8 cellular contexts compared by ENCODE assay signal in genomic region chr12:40105515-40106201, GRCh38. TPM values are rescaled to one million over a fixed set of nuclear protein-coding genes. Genes with fewer than 3 reads are reported as not detected.
DNase-seq lines count a peak whose midpoint lies in the region; ATAC-seq, FAIRE-seq and TF ChIP-seq lines count a peak whose summit lies in the region.

SLC2A13 (minus strand) TSS chr12:40106081; CDS start chr12:40105808, 273 bp downstream.

- TF ChIP-seq CTCF in pancreas (IDR thresholded peaks at IDR 0.05) (no peak), thyroid gland (IDR thresholded peaks at IDR 0.05) (no peak)

- H3K27ac ChIP-seq in pancreas (peak within 1 kb of the TSS; percentile 77 to 86 (median 82)), thyroid gland (peak within 1 kb of the TSS; percentile 29 to 70 (median 66))

- H3K9me3 ChIP-seq in pancreas (no peaks in the 10 kb centered on the region), thyroid gland (no peaks in the 10 kb centered on the region)

- H3K27ac Mint-ChIP-seq in activated naive CD4-positive, alpha-beta T cell treated with anti-CD3 and anti-CD28 coated beads, Interleukin-2, amount 50 U/mL, for 24 hours, result peak within 1 kb of the TSS; percentile 76

- DNase-seq in G401 (ENCODE audit: low spot score) (peak; percentile 80), SK-N-DZ (ENCODE audit: low spot score) (peak; percentile 57), Right ventricle myocardium inferior (ENCODE audit: missing footprints) (peak; percentile 89), pancreas (peak; percentile 68 to 93 (median 82)), thyroid gland (peak; percentile 64 to 68)

- no peaks in the 10 kb centered on the region for H3K36me3 ChIP-seq in pancreas
- no peaks in the 10 kb centered on the region for H3K36me3 ChIP-seq in thyroid gland

- WGBS in pancreas, 2 donors, result 0 to 1% methylated on average over 50 to 97 of the region's 97 CpGs
- 0 to 3% methylated on average over 4 to 21 of the region's 97 CpGs for WGBS in thyroid gland, 2 donors

- ATAC-seq in GM21723 (IDR thresholded peaks at IDR 0.05; ENCODE audit: unreplicated experiment) (peak; percentile 84), Right ventricle myocardium inferior (peak; percentile 98), pancreas (peak; percentile 93 to 96 (median 96))

- in situ Hi-C loops in G401 (cut with HindIII; ENCODE audit: low sequenced_read_pairs), result no loop called here

- H3K4me3 Mint-ChIP-seq in activated naive CD4-positive, alpha-beta T cell treated with anti-CD3 and anti-CD28 coated beads, Interleukin-2, amount 50 U/mL, for 24 hours, result peak within 1 kb of the TSS; percentile 86

- no peaks in the 10 kb centered on the region for H3K36me3 Mint-ChIP-seq in activated naive CD4-positive, alpha-beta T cell treated with anti-CD3 and anti-CD28 coated beads, Interleukin-2, amount 50 U/mL, for 24 hours

- H3K27me3 ChIP-seq in pancreas, result no peaks in the 10 kb centered on the region
- H3K27me3 ChIP-seq in thyroid gland, result no peaks in the 10 kb centered on the region

- TF ChIP-seq EP300 in Ishikawa (IDR thresholded peaks at IDR 0.05; ENCODE audit: borderline replicate concordance), result no peak; the same call in 1 of the 2 replicates

- intact Hi-C loops in Right ventricle myocardium inferior (cut with DNase I), result loop anchor here (2.0 to 5.0 kb wide), 3 partner anchors 53 to 341 kb away; no protein-coding TSS in a partner anchor
- intact Hi-C loops in pancreas (cut with DNase I), result loop anchor here in 2 of 3 donors (10.0 kb wide), 2 partner anchors 71 to 91 kb away; no protein-coding TSS in a partner anchor
- intact Hi-C loops in thyroid gland (cut with DNase I), result loop anchor here (5.0 to 10.0 kb wide), 2 partner anchors 93 to 341 kb away; no protein-coding TSS in a partner anchor

- no peak for FAIRE-seq in pancreas (lab: Jason Lieb, UNC)

- TF ChIP-seq RAD21 in Ishikawa (IDR thresholded peaks at IDR 0.05; ENCODE audit: low read depth), result no peak

- H3K4me1 Mint-ChIP-seq in activated naive CD4-positive, alpha-beta T cell treated with anti-CD3 and anti-CD28 coated beads, Interleukin-2, amount 50 U/mL, for 24 hours, result peaks cover 28% of the 10 kb centered on the region

- peaks cover 10 to 30% (median 11%) of the 10 kb centered on the region in 3 donors for H3K4me1 ChIP-seq in pancreas
- peaks cover 4 to 8% of the 10 kb centered on the region in 2 donors for H3K4me1 ChIP-seq in thyroid gland

- no peaks in the 10 kb centered on the region for H3K9me3 Mint-ChIP-seq in activated naive CD4-positive, alpha-beta T cell treated with anti-CD3 and anti-CD28 coated beads, Interleukin-2, amount 50 U/mL, for 24 hours

- H3K4me3 ChIP-seq in pancreas (peak within 1 kb of the TSS; percentile 93 to 100 (median 98)), thyroid gland (replicated peaks in 1 of 3) (peak within 1 kb of the TSS; percentile 66 to 79 (median 78))

- H3K27me3 Mint-ChIP-seq in activated naive CD4-positive, alpha-beta T cell treated with anti-CD3 and anti-CD28 coated beads, Interleukin-2, amount 50 U/mL, for 24 hours, result peaks cover 2% of the 10 kb centered on the region

- peak in 1 of 2 donors; percentile 73 for TF ChIP-seq POLR2A in thyroid gland (IDR thresholded peaks at IDR 0.05)

TF ChIP-seq in Ishikawa, 13 proteins besides CTCF, POLR2A, EP300 and RAD21:
- 0 out of 2 replicates have a peak, but pooled peaks have one; percentile 75 for TF ChIP-seq ZBTB7A (IDR thresholded peaks at IDR 0.05; ENCODE audit: low read depth)
- TF ChIP-seq FOXM1 (IDR thresholded peaks at IDR 0.05; ENCODE audit: borderline replicate concordance, low read depth), result no peak
- peak; percentile 52 for TF ChIP-seq MAX (IDR thresholded peaks at IDR 0.05)
- peak; percentile 60 for TF ChIP-seq TAF1 (IDR thresholded peaks at IDR 0.05; ENCODE audit: low read depth)
- TF ChIP-seq CREB1 (IDR thresholded peaks at IDR 0.05; ENCODE audit: low read depth), result no peak
- TF ChIP-seq TEAD4 (IDR thresholded peaks at IDR 0.05), result no peak
- TF ChIP-seq TCF12 (IDR thresholded peaks at IDR 0.05; ENCODE audit: low read depth), result peak; percentile 15; the same call in 1 of the 2 replicates
- no peak for TF ChIP-seq CEBPB (IDR thresholded peaks at IDR 0.05)
- no peak for TF ChIP-seq YY1 (IDR thresholded peaks at IDR 0.05; ENCODE audit: low read depth)
- TF ChIP-seq EGR1 (IDR thresholded peaks at IDR 0.05), result no peak
- TF ChIP-seq REST (IDR thresholded peaks at IDR 0.05; ENCODE audit: low read depth), result no peak
- TF ChIP-seq USF1 (IDR thresholded peaks at IDR 0.05), result peak; percentile 91
- no peak for TF ChIP-seq NFIC (IDR thresholded peaks at IDR 0.05)
TF ChIP-seq in Ishikawa: peak in this region for 5.

RNA-seq across cellular contexts. Expression of gene SLC2A13, which starts in this region (rescaled TPM):
- total RNA-seq in G401 (2014; rRNA removed; shearing (Covaris generic)), result 1.5 and 2.2 TPM in 2 replicates
- 6.2 and 8.6 TPM in 2 replicates for polyA plus RNA-seq in SK-N-DZ (2014; cell fraction: cytosol; rRNA removed)
- polyA plus RNA-seq in SK-N-DZ (2014; cell fraction: nucleus; rRNA removed), result 8.0 and 8.3 TPM in 2 replicates
- total RNA-seq in Right ventricle myocardium inferior (6.3 TPM), pancreas (10 to 100 TPM in 1 of 6 donors, 1 to 10 TPM in 5; 5.2 to 10.7 (median 7.7) TPM), thyroid gland (10 to 100 TPM in 2 of 4 donors, 1 to 10 TPM in 2; 9.8 to 21.3 (median 10.0) TPM)
- 1 to 10 TPM; 2.7 to 5.6 TPM for polyA plus RNA-seq in pancreas

Comparison
In these comparisons a context has a peak if more than half of its experiments do, and no peak if none do; other contexts are left out.
1. Peak in every context shown above with its lines: DNase-seq, ATAC-seq, H3K4me3 ChIP-seq and H3K27ac ChIP-seq.